Comparison of ENCODE assay signal across 18 cellular contexts in genomic region chr7:88795553-88795952, GRCh38. TPM values are rescaled to one million over a fixed set of nuclear protein-coding genes. Genes with fewer than 3 reads are reported as not detected.
DNase-seq lines count a peak whose midpoint lies in the region; ATAC-seq and TF ChIP-seq lines count a peak whose summit lies in the region.
"Had no signal": no experiment of that assay in that cellular context is flagged by ENCODE, and none has a peak within 500 bp of the region (broad histone marks: within the 10 kb centered on the region; RNA-seq: fewer than 3 reads in every experiment).

TSS of gene TEX47 (minus strand) at chr7:88795737. CDS start at chr7:88794942, 795 bp downstream.

- no peak for TF ChIP-seq POLR2A in breast epithelium (IDR thresholded peaks at IDR 0.05)

- TF ChIP-seq CTCF in upper lobe of right lung (IDR thresholded peaks at IDR 0.05) = no peak
- no peak for TF ChIP-seq CTCF in breast epithelium (IDR thresholded peaks at IDR 0.05)

- H3K27ac ChIP-seq in right cardiac atrium (ENCODE audit: low read length) (no peak within 1 kb of the TSS), upper lobe of right lung (no peak within 1 kb of the TSS), breast epithelium (no peak within 1 kb of the TSS)
- H3K27ac ChIP-seq: PC-9, RWPE1 had no signal

- H3K27me3 ChIP-seq in right cardiac atrium (ENCODE audit: control insufficient read depth, insufficient read depth) = no peaks in the 10 kb centered on the region
- H3K27me3 ChIP-seq in upper lobe of right lung = no peaks in the 10 kb centered on the region
- H3K27me3 ChIP-seq in breast epithelium = no peaks in the 10 kb centered on the region

- no peak for DNase-seq in Right ventricle myocardium superior
- no peak for DNase-seq in right cardiac atrium
- DNase-seq in SHP77 (lab: John Stamatoyannopoulos, UW) = peak; percentile 27 to 39
- DNase-seq in islet precursor cell = peak; percentile 47
- no peak for DNase-seq in upper lobe of right lung
- no peak for DNase-seq in effector CD8-positive, alpha-beta T cell (lab: John Stamatoyannopoulos, UW)
- DNase-seq in breast epithelium (ENCODE audit: low spot score in 2 of 2) = no peak
- DNase-seq in AG20443 (ENCODE audit: low spot score) = no peak
- DNase-seq: DND-41, GDM1, H9, KBM-7, NCI-H2081 treated with DMSO at 0.1 percent for 48 hours, NCI-H524 treated with DMSO at 0.1 percent for 48 hours, PC-9, SW 1271 had no signal

- 62% methylated on average over 7 of the region's 7 CpGs for WGBS in right cardiac atrium

- no peaks in the 10 kb centered on the region for H3K4me1 ChIP-seq in right cardiac atrium (ENCODE audit: control insufficient read depth, insufficient read depth, low read length)
- no peaks in the 10 kb centered on the region for H3K4me1 ChIP-seq in upper lobe of right lung
- H3K4me1 ChIP-seq in breast epithelium = no peaks in the 10 kb centered on the region

- H3K4me3 ChIP-seq in right cardiac atrium (ENCODE audit: low read length) = no peak within 1 kb of the TSS
- H3K4me3 ChIP-seq in upper lobe of right lung = no peak within 1 kb of the TSS
- H3K4me3 ChIP-seq in breast epithelium = no peak within 1 kb of the TSS
- H3K4me3 ChIP-seq: PC-9 had no signal

- ATAC-seq in Right ventricle myocardium superior (ENCODE audit: poor library complexity) (peak; percentile 67), right cardiac atrium (no peak), upper lobe of right lung (no peak)
- ATAC-seq: HepG2 had no signal

- intact Hi-C loops in Right ventricle myocardium superior (cut with DNase I) = no loop called here
- intact Hi-C loops in right cardiac atrium (cut with DNase I) = no loop called here
- intact Hi-C loops in upper lobe of right lung (cut with DNase I) = no loop called here
- intact Hi-C loops in breast epithelium (cut with DNase I; ENCODE audit: low total_unique reads) = no loop called here

- no peaks in the 10 kb centered on the region for H3K36me3 ChIP-seq in upper lobe of right lung
- no peaks in the 10 kb centered on the region for H3K36me3 ChIP-seq in breast epithelium

- H3K9me3 ChIP-seq in right cardiac atrium (ENCODE audit: control insufficient read depth, low read length) (no peaks in the 10 kb centered on the region), upper lobe of right lung (no peaks in the 10 kb centered on the region), breast epithelium (no peaks in the 10 kb centered on the region)

RNA-seq across cellular contexts. Expression of gene TEX47, which starts in this region (rescaled TPM):
- total RNA-seq in Right ventricle myocardium superior = not detected
- not detected for total RNA-seq in right cardiac atrium
- not detected for polyA plus RNA-seq in right cardiac atrium
- not detected for total RNA-seq in upper lobe of right lung
- not detected for total RNA-seq in breast epithelium
- total RNA-seq: H9, HepG2, PC-9 had no signal
- polyA plus RNA-seq: HepG2 had no signal

Comparison
In these comparisons a context has a peak if more than half of its experiments do, and no peak if none do; other contexts are left out.
1. Peak in ATAC-seq in Right ventricle myocardium superior; RNA of the gene not detected or under 1 TPM.
2. DNase-seq: peak in SHP77 (2 of 2) and islet precursor cell (single experiment); none in Right ventricle myocardium superior (single experiment), right cardiac atrium (0 of 3), upper lobe of right lung (single experiment), effector CD8-positive, alpha-beta T cell (single experiment), breast epithelium (0 of 2) and AG20443 (single experiment).